Comparison of ENCODE assay signal across 8 cellular contexts in genomic region chr7:44122529-44122928, GRCh38. TPM values are rescaled to one million over a fixed set of nuclear protein-coding genes. Genes with fewer than 3 reads are reported as not detected.
DNase-seq lines count a peak whose midpoint lies in the region; FAIRE-seq and TF ChIP-seq lines count a peak whose summit lies in the region.

No MANE protein-coding gene starts in this region.

- CTCF ChIA-PET in OCI-LY7 (lab: Charles Lee; ENCODE audit: unreplicated experiment): interaction anchor here (0.5 kb wide), 1 partner anchor 13 kb away, joined by 3 read pairs; no protein-coding TSS in a partner anchor

- H3K4me2 ChIP-seq in OCI-LY7 (ENCODE audit: low read length): peak overlapping the region; percentile 87
- peak overlapping the region; percentile 62 for H3K4me2 ChIP-seq in parathyroid adenoma (ENCODE audit: low read length)

- POLR2A ChIA-PET in OCI-LY7 (lab: Charles Lee): interaction anchor here (0.6 to 2.8 kb wide), 9 partner anchors 9 to 1129 kb away, joined by 3 to 18 read pairs (median 5); no protein-coding TSS in a partner anchor

- H3K79me2 ChIP-seq in OCI-LY7 (ENCODE audit: insufficient read depth, low read depth, low read length) (peaks cover 33% of the 10 kb centered on the region), parathyroid adenoma (peaks cover 7% of the 10 kb centered on the region)

- H3K9ac ChIP-seq in ES-I3 (ENCODE audit: low read depth, low read length) (peak overlapping the region; percentile 85), parathyroid adenoma (no peak overlapping the region)

- TF ChIP-seq CTCF in OCI-LY7 (conservative IDR thresholded peaks at IDR 0.05; ENCODE audit: low read length): no peak
- TF ChIP-seq CTCF in epithelial cell of proximal tubule (conservative IDR thresholded peaks at IDR 0.05; ENCODE audit: low read depth, low read length): no peak
- no peak for TF ChIP-seq CTCF in parathyroid adenoma (IDR thresholded peaks at IDR 0.05)

- H2AFZ ChIP-seq in OCI-LY7 (ENCODE audit: low read length) (no peak overlapping the region), parathyroid adenoma (no peak overlapping the region)

- BruUV-seq in OCI-LY7 (replicated peaks; lab: Mats Ljungman, UMichigan): no TSS peak

- TF ChIP-seq POLR2A in H54 (IDR thresholded peaks at IDR 0.05; ENCODE audit: low read depth, low read length): no peak

- intact Hi-C loops in OCI-LY7 (cut with micrococcal nuclease; ENCODE audit: unreplicated experiment): loop anchor here (2.0 kb wide), 2 partner anchors 26 to 78 kb away; partner anchors contain the start of gene YKT6

- H3K9me3 ChIP-seq in ES-I3 (ENCODE audit: control insufficient read depth, insufficient read depth, low read length) (no peaks in the 10 kb centered on the region), OCI-LY7 (ENCODE audit: low read length) (no peaks in the 10 kb centered on the region), parathyroid adenoma (ENCODE audit: control insufficient read depth, low read length) (no peaks in the 10 kb centered on the region)

- H3K4me3 ChIP-seq in OCI-LY7 (ENCODE audit: low read depth, low read length, poor library complexity, severe bottlenecking) (peak overlapping the region; percentile 87), epithelial cell of proximal tubule (ENCODE audit: low read depth, low read length) (peak overlapping the region; percentile 94), parathyroid adenoma (ENCODE audit: low read depth, low read length) (peak overlapping the region; percentile 75)

- H3K9me2 ChIP-seq in OCI-LY7 (ENCODE audit: insufficient read depth, low read length): no peaks in the 10 kb centered on the region

- H3K36me3 ChIP-seq in ES-I3 (ENCODE audit: insufficient read depth, low read length): peaks cover 10% of the 10 kb centered on the region; the same call in 1 of the 2 replicates
- peaks cover 45% of the 10 kb centered on the region for H3K36me3 ChIP-seq in OCI-LY7 (ENCODE audit: insufficient read depth, low read length)
- H3K36me3 ChIP-seq in parathyroid adenoma (ENCODE audit: control insufficient read depth, insufficient read depth, low read length): no peaks in the 10 kb centered on the region

- H3K27ac ChIP-seq in OCI-LY7 (ENCODE audit: low read depth, low read length, poor library complexity, severe bottlenecking) (peak overlapping the region; percentile 43), parathyroid adenoma (no peak overlapping the region)

- H4K20me1 ChIP-seq in OCI-LY7 (ENCODE audit: insufficient read depth, low read length): no peaks in the 10 kb centered on the region

- DNase-seq in OCI-LY7 (ENCODE audit: low spot score) (no peak), epithelial cell of proximal tubule (ENCODE audit: low read depth) (no peak), NCI-H526 (lab: John Stamatoyannopoulos, UW) (no peak), NCI-H1436 (lab: John Stamatoyannopoulos, UW) (no peak), H54 (ENCODE audit: insufficient read length, low spot score) (no peak), superior temporal gyrus (ENCODE audit: extremely low spot score) (no peak)

- FAIRE-seq in H54 (lab: Jason Lieb, UNC): no peak

- H3K4me1 ChIP-seq in ES-I3 (ENCODE audit: insufficient read depth, low read length) (no peaks in the 10 kb centered on the region), OCI-LY7 (ENCODE audit: insufficient read depth, low read length, poor library complexity, severe bottlenecking) (peaks cover 33% of the 10 kb centered on the region), parathyroid adenoma (peaks cover 5% of the 10 kb centered on the region)

- H3K27me3 ChIP-seq in parathyroid adenoma (ENCODE audit: control insufficient read depth, insufficient read depth, low read length): no peaks in the 10 kb centered on the region

RNA-seq across cellular contexts. Expression of gene POLD2, which starts 0.8 kb away (rescaled TPM):
- 205 and 230 TPM in 2 replicates for total RNA-seq in OCI-LY7 (2014; rRNA removed; shearing (Covaris generic))
- total RNA-seq in OCI-LY7 (2022): 261 and 271 TPM in 2 replicates
- total RNA-seq in epithelial cell of proximal tubule: 92.7 and 160 TPM in 2 replicates

RNA-seq across cellular contexts. Expression of gene AEBP1, which starts 18.4 kb away (rescaled TPM):
- 62.9 and 64.2 TPM in 2 replicates for total RNA-seq in OCI-LY7 (2014; rRNA removed; shearing (Covaris generic))
- total RNA-seq in OCI-LY7 (2022): 35.0 and 42.2 TPM in 2 replicates
- total RNA-seq in epithelial cell of proximal tubule: 37.3 and 78.4 TPM in 2 replicates

RNA-seq across cellular contexts. Expression of gene MYL7, which starts 18.6 kb away (rescaled TPM):
- total RNA-seq in OCI-LY7 (2014; rRNA removed; shearing (Covaris generic)): not detected in 2 replicates
- not detected in 2 replicates for total RNA-seq in OCI-LY7 (2022)
- total RNA-seq in epithelial cell of proximal tubule: not detected in 2 replicates

RNA-seq across cellular contexts. Expression of gene POLM, which starts 40.2 kb away (rescaled TPM):
- 83.8 and 90.0 TPM in 2 replicates for total RNA-seq in OCI-LY7 (2014; rRNA removed; shearing (Covaris generic))
- total RNA-seq in OCI-LY7 (2022): 87.9 and 99.3 TPM in 2 replicates
- total RNA-seq in epithelial cell of proximal tubule: 8.0 and 19.1 TPM in 2 replicates

RNA-seq across cellular contexts. Expression of gene PGAM2, which starts 57.2 kb away (rescaled TPM):
- 0.69 TPM in 1 of 2 replicates, not detected in the other for total RNA-seq in OCI-LY7 (2014; rRNA removed; shearing (Covaris generic))
- total RNA-seq in OCI-LY7 (2022) (0.80 and 1.1 TPM in 2 replicates), epithelial cell of proximal tubule (not detected in 2 replicates)
